Comparison of ENCODE assay signal across 9 cellular contexts in the genomic region with DNA sequence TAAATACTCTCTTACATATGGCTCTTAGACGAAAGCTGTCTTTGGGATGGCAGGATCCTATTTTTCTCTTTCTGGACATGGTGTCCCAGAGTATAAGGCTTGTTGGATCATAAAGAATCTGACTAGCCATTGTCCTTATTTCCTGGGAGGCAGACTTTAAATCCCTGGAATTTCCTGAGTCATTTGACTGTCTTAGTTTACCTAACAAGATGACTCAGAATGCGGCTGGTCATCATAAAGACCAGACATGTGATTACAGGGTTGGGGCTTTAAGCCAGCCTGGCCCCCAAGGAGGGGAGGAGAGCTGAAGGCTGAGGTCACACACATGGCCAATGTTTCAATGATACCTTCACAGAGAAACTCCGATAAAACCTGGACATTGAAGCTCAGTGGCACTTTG.
DNase-seq lines count a peak whose midpoint lies in the region; TF ChIP-seq lines count a peak whose summit lies in the region.
"Had no signal": no experiment of that assay in that cellular context is flagged by ENCODE, and none has a peak within 500 bp of the region (broad histone marks: within the 10 kb centered on the region; RNA-seq: fewer than 3 reads in every experiment).

No MANE protein-coding gene starts in this region.

- in situ Hi-C loops in ACHN (cut with HindIII; ENCODE audit: low pct_ligation_motif_present, low pct_unique_long_range_greater_than_20kb, low sequenced_read_pairs), result no loop called here

- H3K4me3 ChIP-seq in HFF-Myc (replicated peaks; ENCODE audit: low read depth, low read length) (no peak overlapping the region), coronary artery (no peak overlapping the region)

- TF ChIP-seq CTCF in HFF-Myc (IDR thresholded peaks at IDR 0.05; ENCODE audit: low read depth, low read length, missing control alignments) (no peak), coronary artery (IDR thresholded peaks at IDR 0.05) (no peak)

- no peak overlapping the region for H3K27ac ChIP-seq in coronary artery

- peak; percentile 71 for DNase-seq in ACHN
- peak; percentile 56 for DNase-seq in HFF-Myc (ENCODE audit: extremely low read depth, low read depth)
- DNase-seq in amniotic stem cell (lab: John Stamatoyannopoulos, UW), result peak; percentile 67
- peak; percentile 29 for DNase-seq in iPS-NIHi11 (ENCODE audit: low spot score)
- no peak for DNase-seq in activated CD4-positive, alpha-beta T cell treated with anti-CD3 and anti-CD28 coated beads for 4 hours
- no peak for DNase-seq in AML-193 (lab: John Stamatoyannopoulos, UW)
- DNase-seq in coronary artery (ENCODE audit: low spot score), result no peak
- DNase-seq in NCI-H524 treated with DMSO at 0.1 percent for 48 hours (lab: John Stamatoyannopoulos, UW), result no peak
- DNase-seq: NCI-H2081 had no signal

Comparison
In these comparisons a context has a peak if more than half of its experiments do, and no peak if none do; other contexts are left out.
1. DNase-seq: peak in ACHN (single experiment), HFF-Myc (single experiment), amniotic stem cell (single experiment) and iPS-NIHi11 (single experiment); none in activated CD4-positive, alpha-beta T cell treated with anti-CD3 and anti-CD28 coated beads for 4 hours (0 of 2), AML-193 (0 of 2), coronary artery (single experiment) and NCI-H524 treated with DMSO at 0.1 percent for 48 hours (single experiment).